8 cellular contexts compared by ENCODE assay signal in genomic region chr2:103959174-103960125, GRCh38.
DNase-seq lines count a peak whose midpoint lies in the region; TF ChIP-seq lines count a peak whose summit lies in the region.

No MANE protein-coding gene starts in this region.

- H3K4me3 ChIP-seq in GM12875 (ENCODE audit: low read depth, low read length): no peak overlapping the region
- H3K4me3 ChIP-seq in MM.1S (ENCODE audit: low read length): no peak overlapping the region
- H3K4me3 ChIP-seq in WERI-Rb-1 (ENCODE audit: low read depth, low read length): no peak overlapping the region

- TF ChIP-seq CTCF in 22Rv1 (IDR thresholded peaks at IDR 0.05): peak; percentile 82
- TF ChIP-seq CTCF in GM12875 (IDR thresholded peaks at IDR 0.05; ENCODE audit: borderline replicate concordance, insufficient read depth, low read depth, low read length): peak; percentile 39; the same call in 1 of the 2 replicates
- TF ChIP-seq CTCF in MM.1S (IDR thresholded peaks at IDR 0.05; ENCODE audit: low read length): peak; percentile 33
- peak; percentile 45; the same call in 1 of the 2 replicates for TF ChIP-seq CTCF in WERI-Rb-1 (IDR thresholded peaks at IDR 0.05; ENCODE audit: low read depth, low read length)

- H2AFZ ChIP-seq in MM.1S (ENCODE audit: low read length): no peak overlapping the region

- H3K27ac ChIP-seq in 22Rv1 (no peak overlapping the region), MM.1S (ENCODE audit: low read length) (no peak overlapping the region), WERI-Rb-1 (no peak overlapping the region)

- H3K9me3 ChIP-seq in MM.1S (replicated peaks; ENCODE audit: insufficient read depth, low read length): no peaks in the 10 kb centered on the region
- no peaks in the 10 kb centered on the region for H3K9me3 ChIP-seq in WERI-Rb-1 (ENCODE audit: severe bottlenecking)

- no peaks in the 10 kb centered on the region for H3K79me2 ChIP-seq in MM.1S (ENCODE audit: low read length)

- H3K9me2 ChIP-seq in MM.1S (replicated peaks; ENCODE audit: insufficient read depth, low read length): no peaks in the 10 kb centered on the region; the same call in 1 of the 2 replicates

- H3K36me3 ChIP-seq in MM.1S (replicated peaks; ENCODE audit: insufficient read depth, low read length) (no peaks in the 10 kb centered on the region), WERI-Rb-1 (no peaks in the 10 kb centered on the region)

- DNase-seq in MM.1S (no peak), WERI-Rb-1 (peak; percentile 21), kidney tubule cell (ENCODE audit: low spot score) (peak; percentile 63), cortex of kidney (lab: John Stamatoyannopoulos, UW) (no peak)
- DNase-seq in stimulated activated CD4-positive, alpha-beta T cell treated with anti-CD3 and anti-CD28 coated beads, Interleukin-2, amount 100 ng/mL, for 48 hours: no peak
- no peak for DNase-seq in activated CD4-positive, alpha-beta T cell treated with anti-CD3 and anti-CD28 coated beads, Interleukin-2, amount 50 U/mL, for 1 hour

- no peak overlapping the region for H3K9ac ChIP-seq in MM.1S (ENCODE audit: low read length)

- no peaks in the 10 kb centered on the region for H3K4me1 ChIP-seq in MM.1S (ENCODE audit: low read length)

- H3F3A ChIP-seq in MM.1S (ENCODE audit: insufficient read depth, low read length): no peaks in the 10 kb centered on the region

- no peaks in the 10 kb centered on the region for H3K27me3 ChIP-seq in MM.1S (replicated peaks; ENCODE audit: insufficient read depth, low read length)
- H3K27me3 ChIP-seq in WERI-Rb-1 (ENCODE audit: insufficient read depth, low read depth, severe bottlenecking): peaks cover 68% of the 10 kb centered on the region

- H3K4me2 ChIP-seq in MM.1S (ENCODE audit: low read depth, low read length): no peak overlapping the region

- H4K20me1 ChIP-seq in MM.1S (ENCODE audit: insufficient read depth, low read length): no peaks in the 10 kb centered on the region

Comparison
In these comparisons a context has a peak if more than half of its experiments do, and no peak if none do; other contexts are left out.
1. DNase-seq: peak in WERI-Rb-1 (single experiment) and kidney tubule cell (single experiment); none in MM.1S (single experiment), stimulated activated CD4-positive, alpha-beta T cell treated with anti-CD3 and anti-CD28 coated beads, Interleukin-2, amount 100 ng/mL, for 48 hours (0 of 2), activated CD4-positive, alpha-beta T cell treated with anti-CD3 and anti-CD28 coated beads, Interleukin-2, amount 50 U/mL, for 1 hour (single experiment) and cortex of kidney (single experiment).
2. Peak in every context shown above with its lines, with median percentiles within 50 percentile points of each other: CTCF ChIP-seq.